Comparison of ENCODE assay signal across 8 cellular contexts in genomic region chr17:35809855-35810461, GRCh38. TPM values are rescaled to one million over a fixed set of nuclear protein-coding genes. Genes with fewer than 3 reads are reported as not detected.
DNase-seq lines count a peak whose midpoint lies in the region; ATAC-seq and TF ChIP-seq lines count a peak whose summit lies in the region.

No MANE protein-coding gene starts in this region.

- H3K27me3 ChIP-seq in SK-N-SH (ENCODE audit: insufficient read depth) = no peaks in the 10 kb centered on the region

- H3K27ac Mint-ChIP-seq in activated T-cell treated with anti-CD3 and anti-CD28 coated beads, Interleukin-2, amount 50 U/mL, for 72 hours = peak overlapping the region; percentile 94

- peaks cover 2 to 21% of the 10 kb centered on the region in 2 experiments; a peak in 3 of 4 replicates for H3K4me1 ChIP-seq in SK-N-SH (ENCODE audit: control insufficient read depth in 1 of 2, insufficient read depth in 2 of 2, low read depth in 1 of 2, low read length in 1 of 2)

- TF ChIP-seq CTCF in SK-N-SH (IDR thresholded peaks at IDR 0.05) (no peak), fibroblast of mammary gland (conservative IDR thresholded peaks at IDR 0.05; ENCODE audit: control insufficient read depth, insufficient read depth, low read depth, low read length) (no peak)

- no peaks in the 10 kb centered on the region for H3K9me2 ChIP-seq in SK-N-SH

- no peak for TF ChIP-seq EP300 in SK-N-SH (IDR thresholded peaks at IDR 0.05; ENCODE audit: borderline replicate concordance in 1 of 2, low read depth in 1 of 2, low read length in 1 of 2)

- peaks cover 6 to 20% of the 10 kb centered on the region in 2 donors for H3K36me3 Mint-ChIP-seq in activated T-cell treated with anti-CD3 and anti-CD28 coated beads, Interleukin-2, amount 50 U/mL, for 72 hours (ENCODE audit: insufficient read depth in 2 of 2)

- no peak overlapping the region; the same call in none of the 2 replicates for H2AFZ ChIP-seq in SK-N-SH (ENCODE audit: low read depth)

- H3K27me3 Mint-ChIP-seq in activated T-cell treated with anti-CD3 and anti-CD28 coated beads, Interleukin-2, amount 50 U/mL, for 72 hours (ENCODE audit: low read depth) = no peaks in the 10 kb centered on the region

- peak overlapping the region; percentile 75 to 90 for H3K27ac ChIP-seq in SK-N-SH (ENCODE audit: low read depth in 2 of 2, low read length in 1 of 2)

- H3K36me3 ChIP-seq in SK-N-SH (replicated peaks in 1 of 2; ENCODE audit: control insufficient read depth in 1 of 2, insufficient read depth in 2 of 2, low read length in 1 of 2) = peaks cover 0 to 12% of the 10 kb centered on the region in 2 experiments

- H3K9ac ChIP-seq in SK-N-SH = peak overlapping the region; percentile 90

- H3F3A ChIP-seq in SK-N-SH (replicated peaks; ENCODE audit: insufficient read depth) = no peaks in the 10 kb centered on the region

- H3K9me3 Mint-ChIP-seq in activated T-cell treated with anti-CD3 and anti-CD28 coated beads, Interleukin-2, amount 50 U/mL, for 72 hours = no peaks in the 10 kb centered on the region

- peak overlapping the region; percentile 93 for H3K4me2 ChIP-seq in SK-N-SH

- H3K4me3 Mint-ChIP-seq in activated T-cell treated with anti-CD3 and anti-CD28 coated beads, Interleukin-2, amount 50 U/mL, for 72 hours = peak overlapping the region; percentile 87 to 88

- POLR2A ChIA-PET in SK-N-SH (lab: Yijun Ruan, JAX) = interaction anchor here (0.9 to 4.2 kb wide), 8 partner anchors 10 to 1799 kb away, joined by 3 to 65 read pairs (median 6); partner anchors contain the start of genes PEX12 and SYNRG

- no peaks in the 10 kb centered on the region for H3K9me3 ChIP-seq in SK-N-SH

- ATAC-seq in activated T-cell treated with anti-CD3 and anti-CD28 coated beads, Interleukin-2, amount 50 U/mL, for 72 hours (replicated peaks in 1 of 2) = peak; percentile 1 to 2
- ATAC-seq in HG03342 (IDR thresholded peaks at IDR 0.05; ENCODE audit: unreplicated experiment) = no peak

- H3K4me3 ChIP-seq in SK-N-SH (ENCODE audit: low read depth in 2 of 2, low read length in 1 of 2) (peak overlapping the region; percentile 77 to 80), fibroblast of mammary gland (ENCODE audit: control insufficient read depth, low read depth, low read length) (peak overlapping the region; percentile 94)

- peaks cover 57% of the 10 kb centered on the region for H3K79me2 ChIP-seq in SK-N-SH (ENCODE audit: insufficient read depth)

- H4K20me1 ChIP-seq in SK-N-SH (ENCODE audit: insufficient read depth) = peaks cover 51% of the 10 kb centered on the region

- CTCF ChIA-PET in SK-N-SH (lab: Yijun Ruan, JAX) = interaction anchor here (0.8 to 13.5 kb wide), 9 partner anchors 9 to 197 kb away, joined by 3 to 809 read pairs (median 8); partner anchors contain the start of gene C17orf50

- WGBS in SK-N-SH (ENCODE audit: low lambda C conversion rate) = 2% methylated on average over 23 of the region's 24 CpGs

- peak; percentile 44 to 53 for DNase-seq in activated T-cell treated with anti-CD3 and anti-CD28 coated beads, Interleukin-2, amount 50 U/mL, for 72 hours
- DNase-seq in activated T-cell treated with anti-CD3 and anti-CD28 coated beads, Interleukin-2, amount 50 U/mL, for 1 hour = no peak
- DNase-seq in SK-N-SH = no peak
- DNase-seq in fibroblast of mammary gland (ENCODE audit: low read depth) = peak; percentile 36
- peak; percentile 42 for DNase-seq in putamen (ENCODE audit: low spot score)
- DNase-seq in germinal center (ENCODE audit: low spot score) = no peak
- DNase-seq in SIG-M5 (lab: John Stamatoyannopoulos, UW) = no peak

- peaks cover 65% of the 10 kb centered on the region for H3K4me1 Mint-ChIP-seq in activated T-cell treated with anti-CD3 and anti-CD28 coated beads, Interleukin-2, amount 50 U/mL, for 72 hours (ENCODE audit: low read depth)

- TF ChIP-seq RAD21 in SK-N-SH (IDR thresholded peaks at IDR 0.05; ENCODE audit: low read length) = no peak

TF ChIP-seq in SK-N-SH, 30 proteins besides CTCF, POLR2A, EP300 and RAD21:
- no peak for TF ChIP-seq USF1 (IDR thresholded peaks at IDR 0.05; ENCODE audit: borderline replicate concordance, low read depth)
- TF ChIP-seq TAF1 (IDR thresholded peaks at IDR 0.05; ENCODE audit: borderline replicate concordance, low read depth, low read length) = no peak
- 0 out of 2 replicates have a peak, but pooled peaks have one; percentile 30 for TF ChIP-seq MXI1 (IDR thresholded peaks at IDR 0.05; ENCODE audit: low read depth, low read length)

RNA-seq across cellular contexts. Expression of gene TAF15, which starts 0.7 kb away (rescaled TPM):
- 100 to 1,000 TPM; 310 to 312 TPM for total RNA-seq in activated T-cell treated with anti-CD3 and anti-CD28 coated beads, Interleukin-2, amount 50 U/mL, for 72 hours
- polyA plus RNA-seq in SK-N-SH (2012; rRNA removed) = 67.5 and 78.0 TPM in 2 replicates
- polyA plus RNA-seq in SK-N-SH (2012; cell fraction: cytosol; rRNA removed) = 117 and 139 TPM in 2 replicates
- 43.9 and 71.3 TPM in 2 replicates for polyA plus RNA-seq in SK-N-SH (2012; cell fraction: nucleus; rRNA removed)

RNA-seq across cellular contexts. Expression of gene MMP28, which starts 14.5 kb away (rescaled TPM):
- under 1 TPM in 1 of 2 donors, not detected in 1; 0.96 TPM for total RNA-seq in activated T-cell treated with anti-CD3 and anti-CD28 coated beads, Interleukin-2, amount 50 U/mL, for 72 hours
- polyA plus RNA-seq in SK-N-SH (2012; rRNA removed) = 0.23 and 0.33 TPM in 2 replicates
- polyA plus RNA-seq in SK-N-SH (2012; cell fraction: cytosol; rRNA removed) = 0.30 and 0.52 TPM in 2 replicates
- polyA plus RNA-seq in SK-N-SH (2012; cell fraction: nucleus; rRNA removed) = 0.32 and 0.40 TPM in 2 replicates

RNA-seq across cellular contexts. Expression of gene C17orf50, which starts 49.3 kb away (rescaled TPM):
- not detected for total RNA-seq in activated T-cell treated with anti-CD3 and anti-CD28 coated beads, Interleukin-2, amount 50 U/mL, for 72 hours
- polyA plus RNA-seq in SK-N-SH (2012; rRNA removed) = 0.05 TPM in 1 of 2 replicates, not detected in the other
- 0.03 and 0.04 TPM in 2 replicates for polyA plus RNA-seq in SK-N-SH (2012; cell fraction: cytosol; rRNA removed)
- not detected in 2 replicates for polyA plus RNA-seq in SK-N-SH (2012; cell fraction: nucleus; rRNA removed)

RNA-seq across cellular contexts. Expression of gene GAS2L2, which starts 56.9 kb away (rescaled TPM):
- total RNA-seq in activated T-cell treated with anti-CD3 and anti-CD28 coated beads, Interleukin-2, amount 50 U/mL, for 72 hours = under 1 TPM; 0.09 to 0.17 TPM
- 0.02 TPM in 1 of 2 replicates, not detected in the other for polyA plus RNA-seq in SK-N-SH (2012; rRNA removed)
- polyA plus RNA-seq in SK-N-SH (2012; cell fraction: cytosol; rRNA removed) = 0.01 TPM in 2 replicates
- polyA plus RNA-seq in SK-N-SH (2012; cell fraction: nucleus; rRNA removed) = 0.08 and 0.10 TPM in 2 replicates

RNA-seq across cellular contexts. Expression of gene HEATR9, which starts 58.7 kb away (rescaled TPM):
- total RNA-seq in activated T-cell treated with anti-CD3 and anti-CD28 coated beads, Interleukin-2, amount 50 U/mL, for 72 hours = 1 to 10 TPM in 1 of 2 donors, under 1 TPM in 1; 0.46 to 1.8 TPM
- not detected in 2 replicates for polyA plus RNA-seq in SK-N-SH (2012; rRNA removed)
- not detected in 2 replicates for polyA plus RNA-seq in SK-N-SH (2012; cell fraction: cytosol; rRNA removed)
- not detected in 2 replicates for polyA plus RNA-seq in SK-N-SH (2012; cell fraction: nucleus; rRNA removed)

Comparison
In these comparisons a context has a peak if more than half of its experiments do, and no peak if none do; other contexts are left out.
1. DNase-seq: peak in activated T-cell treated with anti-CD3 and anti-CD28 coated beads, Interleukin-2, amount 50 U/mL, for 72 hours (2 of 2), fibroblast of mammary gland (single experiment) and putamen (single experiment); none in activated T-cell treated with anti-CD3 and anti-CD28 coated beads, Interleukin-2, amount 50 U/mL, for 1 hour (single experiment), SK-N-SH (single experiment), germinal center (single experiment) and SIG-M5 (single experiment).